ENCODE assay signal across 25 cellular contexts in genomic region chr19:37763488-37763887, GRCh38. TPM values are rescaled to one million over a fixed set of nuclear protein-coding genes. Genes with fewer than 3 reads are reported as not detected.
DNase-seq lines count a peak whose midpoint lies in the region; ATAC-seq, FAIRE-seq and TF ChIP-seq lines count a peak whose summit lies in the region.
"Had no signal": no experiment of that assay in that cellular context is flagged by ENCODE, and none has a peak within 500 bp of the region (broad histone marks: within the 10 kb centered on the region; RNA-seq: fewer than 3 reads in every experiment).

No MANE protein-coding gene starts in this region.

- no peak for TF ChIP-seq EP300 in K562 (IDR thresholded peaks at IDR 0.05; ENCODE audit: low read length)

- H4K20me1 ChIP-seq in K562 (replicated peaks; ENCODE audit: control insufficient read depth, insufficient read depth, low read length), result no peaks in the 10 kb centered on the region

- CTCF ChIA-PET in K562 (lab: Yijun Ruan, JAX; ENCODE audit: low intra/inter-chr PET ratio), result no interaction called here

- no peak for ATAC-seq in activated naive CD8-positive, alpha-beta T cell treated with anti-CD3 and anti-CD28 coated beads, Interleukin-2, amount 50 U/mL, for 24 hours
- ATAC-seq in K562, result no peak
- ATAC-seq: activated CD8-positive, alpha-beta memory T cell treated with anti-CD3 and anti-CD28 coated beads, Interleukin-2, amount 10 ng/mL, durations not matched to agents 7 days and 5 days; effector memory CD8-positive, alpha-beta T cell; stimulated activated memory B cell treated with anti-CD40 and anti-IgM and Interleukin-4, amounts not matched to agents 10 μg/mL and 1 μg/mL and 100 μg/mL, for 72 hours had no signal

- H3K4me2 ChIP-seq in K562 (ENCODE audit: insufficient read depth, low read length), result no peak overlapping the region
- H3K4me2 ChIP-seq: hepatocyte, PC-9 had no signal

- H3K36me3 Mint-ChIP-seq in activated naive CD8-positive, alpha-beta T cell treated with anti-CD3 and anti-CD28 coated beads for 36 hours, result peaks cover 83% of the 10 kb centered on the region
- H3K36me3 Mint-ChIP-seq in activated naive CD8-positive, alpha-beta T cell treated with anti-CD3 and anti-CD28 coated beads, Interleukin-2, amount 50 U/mL, for 24 hours (ENCODE audit: low read depth), result peaks cover 66% of the 10 kb centered on the region

- WGBS in K562 (ENCODE audit: insufficient coverage, low coverage, missing lambda C conversion rate), result 50% methylated on average over 1 of the region's 1 CpG
- 97% methylated on average over 1 of the region's 1 CpG for WGBS in prostate gland

- H2AFZ ChIP-seq in K562 (ENCODE audit: low read depth, low read length), result no peak overlapping the region
- H2AFZ ChIP-seq: hepatocyte, PC-9 had no signal

- H3K27me3 ChIP-seq in K562 (ENCODE audit: control insufficient read depth in 2 of 2, insufficient read depth in 2 of 2, low read length in 2 of 2) (no peaks in the 10 kb centered on the region), prostate gland (replicated peaks; ENCODE audit: insufficient read depth) (no peaks in the 10 kb centered on the region), dorsolateral prefrontal cortex (no peaks in the 10 kb centered on the region)
- H3K27me3 ChIP-seq: hepatocyte, right atrium auricular region had no signal

- POLR2A ChIA-PET in K562 (lab: Yijun Ruan, JAX), result no interaction called here

- intact Hi-C loops in K562 (cut with micrococcal nuclease) (no loop called here), prostate gland (cut with DNase I) (no loop called here), dorsolateral prefrontal cortex (cut with DNase I) (no loop called here)

- no peaks in the 10 kb centered on the region for H3K4me1 Mint-ChIP-seq in activated naive CD8-positive, alpha-beta T cell treated with anti-CD3 and anti-CD28 coated beads for 36 hours
- no peaks in the 10 kb centered on the region for H3K4me1 Mint-ChIP-seq in activated naive CD8-positive, alpha-beta T cell treated with anti-CD3 and anti-CD28 coated beads, Interleukin-2, amount 50 U/mL, for 24 hours
- H3K4me1 Mint-ChIP-seq: activated CD8-positive, alpha-beta memory T cell treated with anti-CD3 and anti-CD28 coated beads, Interleukin-2, amount 10 ng/mL, durations not matched to agents 7 days and 5 days; CD8-positive, alpha-beta memory T cell; stimulated activated memory B cell treated with anti-CD40 and anti-IgM and Interleukin-4, amounts not matched to agents 10 μg/mL and 1 μg/mL and 100 μg/mL, for 72 hours had no signal

- H3K27me3 Mint-ChIP-seq in activated naive CD8-positive, alpha-beta T cell treated with anti-CD3 and anti-CD28 coated beads for 36 hours, result no peaks in the 10 kb centered on the region
- H3K27me3 Mint-ChIP-seq in activated naive CD8-positive, alpha-beta T cell treated with anti-CD3 and anti-CD28 coated beads, Interleukin-2, amount 50 U/mL, for 24 hours, result no peaks in the 10 kb centered on the region
- H3K27me3 Mint-ChIP-seq: activated CD8-positive, alpha-beta memory T cell treated with anti-CD3 and anti-CD28 coated beads, Interleukin-2, amount 10 ng/mL, durations not matched to agents 7 days and 5 days; CD8-positive, alpha-beta memory T cell; effector memory CD8-positive, alpha-beta T cell; stimulated activated memory B cell treated with anti-CD40 and anti-IgM and Interleukin-4, amounts not matched to agents 10 μg/mL and 1 μg/mL and 100 μg/mL, for 72 hours had no signal

- H3K9me1 ChIP-seq in K562 (ENCODE audit: control insufficient read depth, insufficient read depth, low read length), result no peaks in the 10 kb centered on the region

- peaks cover 32% of the 10 kb centered on the region for H3K9me3 Mint-ChIP-seq in activated naive CD8-positive, alpha-beta T cell treated with anti-CD3 and anti-CD28 coated beads for 36 hours
- H3K9me3 Mint-ChIP-seq in activated naive CD8-positive, alpha-beta T cell treated with anti-CD3 and anti-CD28 coated beads, Interleukin-2, amount 50 U/mL, for 24 hours, result peaks cover 33% of the 10 kb centered on the region
- H3K9me3 Mint-ChIP-seq: effector memory CD8-positive, alpha-beta T cell had no signal

- no peak overlapping the region for H3K27ac ChIP-seq in K562 (ENCODE audit: extremely low read depth, low read depth, low read length)
- no peak overlapping the region for H3K27ac ChIP-seq in prostate gland
- H3K27ac ChIP-seq in dorsolateral prefrontal cortex, result no peak overlapping the region
- H3K27ac ChIP-seq: hepatocyte, PC-9, right atrium auricular region, SK-N-MC had no signal

- H3K36me3 ChIP-seq in K562 (ENCODE audit: control insufficient read depth, insufficient read depth, low read length) (0 out of 3 replicates have a peak, but pooled peaks cover 2% of the 10 kb centered on the region), prostate gland (peaks cover 0 to 4% of the 10 kb centered on the region in 2 donors)

- TF ChIP-seq RAD21 in K562 (CRISPR knock-in tag; conservative IDR thresholded peaks at IDR 0.05 in 1 of 2, IDR thresholded peaks at IDR 0.05 in 1 of 2), result no peak

- BruUV-seq in K562 (replicated peaks; lab: Mats Ljungman, UMichigan), result no TSS peak

- TF ChIP-seq POLR2A in K562 (conservative IDR thresholded peaks at IDR 0.05), result no peak
- no peak for TF ChIP-seq POLR2A in prostate gland (IDR thresholded peaks at IDR 0.05)

- DNase-seq in activated naive CD8-positive, alpha-beta T cell treated with anti-CD3 and anti-CD28 coated beads for 36 hours, result no peak
- no peak for DNase-seq in activated naive CD8-positive, alpha-beta T cell treated with anti-CD3 and anti-CD28 coated beads, Interleukin-2, amount 50 U/mL, for 24 hours
- peak; percentile 41 for DNase-seq in HPDE6-E6E7 (ENCODE audit: extremely low spot score)
- no peak for DNase-seq in K562 (ENCODE audit: extremely low read depth in 1 of 4, low spot score in 3 of 4)
- peak; percentile 37 for DNase-seq in kidney tubule cell (ENCODE audit: low spot score)
- no peak for DNase-seq in NCI-H510A (lab: John Stamatoyannopoulos, UW)
- DNase-seq in prostate gland (ENCODE audit: low spot score), result no peak
- no peak for DNase-seq in dorsolateral prefrontal cortex
- DNase-seq: activated CD4-positive, CD25-positive, alpha-beta regulatory T cell; activated CD8-positive, alpha-beta memory T cell treated with anti-CD3 and anti-CD28 coated beads, Interleukin-2, amount 10 ng/mL, durations not matched to agents 7 days and 5 days; anterior cingulate cortex; CD8-positive, alpha-beta memory T cell; DND-41; effector memory CD8-positive, alpha-beta T cell; NCI-H1436 treated with DMSO at 0.1 percent for 48 hours; NCI-H2171 treated with DMSO at 0.1 percent for 48 hours; NCI-H748 treated with DMSO at 0.1 percent for 48 hours had no signal

- H3K27ac Mint-ChIP-seq in activated naive CD8-positive, alpha-beta T cell treated with anti-CD3 and anti-CD28 coated beads for 36 hours, result peak overlapping the region; percentile 26
- no peak overlapping the region for H3K27ac Mint-ChIP-seq in activated naive CD8-positive, alpha-beta T cell treated with anti-CD3 and anti-CD28 coated beads, Interleukin-2, amount 50 U/mL, for 24 hours
- H3K27ac Mint-ChIP-seq: activated CD8-positive, alpha-beta memory T cell treated with anti-CD3 and anti-CD28 coated beads, Interleukin-2, amount 10 ng/mL, durations not matched to agents 7 days and 5 days; effector memory CD8-positive, alpha-beta T cell; stimulated activated memory B cell treated with anti-CD40 and anti-IgM and Interleukin-4, amounts not matched to agents 10 μg/mL and 1 μg/mL and 100 μg/mL, for 72 hours had no signal

- no peaks in the 10 kb centered on the region for H3K79me2 ChIP-seq in K562 (ENCODE audit: control insufficient read depth, insufficient read depth, low read length)
- H3K79me2 ChIP-seq: hepatocyte had no signal

- H3K4me3 ChIP-seq in K562 (no peak overlapping the region), prostate gland (no peak overlapping the region), dorsolateral prefrontal cortex (no peak overlapping the region)
- H3K4me3 ChIP-seq: hepatocyte, lung, PC-9, right atrium auricular region, SK-N-MC had no signal

- in situ Hi-C loops in K562 (cut with MboI), result no loop called here

- H3K9me3 ChIP-seq in K562 (replicated peaks; ENCODE audit: control insufficient read depth, insufficient read depth, low read depth, low read length), result no peaks in the 10 kb centered on the region
- H3K9me3 ChIP-seq in prostate gland, result no peaks in the 10 kb centered on the region
- H3K9me3 ChIP-seq: right atrium auricular region had no signal

- H3K4me1 ChIP-seq in K562 (replicated peaks in 1 of 2; ENCODE audit: control insufficient read depth in 2 of 2, insufficient read depth in 2 of 2, low read length in 2 of 2), result no peaks in the 10 kb centered on the region
- H3K4me1 ChIP-seq in prostate gland (replicated peaks), result no peaks in the 10 kb centered on the region
- H3K4me1 ChIP-seq: right atrium auricular region had no signal

- no peak overlapping the region for H3K9ac ChIP-seq in K562 (ENCODE audit: insufficient read depth in 1 of 2, low read depth in 2 of 2, low read length in 2 of 2)

- no peak for FAIRE-seq in K562 (lab: Jason Lieb, UNC)
- FAIRE-seq: HTR-8/SVneo, islet of Langerhans had no signal

- TF ChIP-seq CTCF in K562 (IDR thresholded peaks at IDR 0.05 in 2 of 3, conservative IDR thresholded peaks at IDR 0.05 in 1 of 3; ENCODE audit: insufficient read depth in 2 of 3, low read depth in 1 of 3, low read length in 3 of 3), result no peak
- TF ChIP-seq CTCF in prostate gland (IDR thresholded peaks at IDR 0.05), result no peak
- no peak for TF ChIP-seq CTCF in dorsolateral prefrontal cortex (IDR thresholded peaks at IDR 0.05 in 54 of 56, conservative IDR thresholded peaks at IDR 0.05 in 2 of 56; ENCODE audit: low read depth in 1 of 56, partially characterized antibody in 56 of 56)

- no peak overlapping the region for H3K4me3 Mint-ChIP-seq in activated naive CD8-positive, alpha-beta T cell treated with anti-CD3 and anti-CD28 coated beads for 36 hours
- H3K4me3 Mint-ChIP-seq in activated naive CD8-positive, alpha-beta T cell treated with anti-CD3 and anti-CD28 coated beads, Interleukin-2, amount 50 U/mL, for 24 hours, result no peak overlapping the region
- H3K4me3 Mint-ChIP-seq: activated CD8-positive, alpha-beta memory T cell treated with anti-CD3 and anti-CD28 coated beads, Interleukin-2, amount 10 ng/mL, durations not matched to agents 7 days and 5 days; CD8-positive, alpha-beta memory T cell; effector memory CD8-positive, alpha-beta T cell; stimulated activated memory B cell treated with anti-CD40 and anti-IgM and Interleukin-4, amounts not matched to agents 10 μg/mL and 1 μg/mL and 100 μg/mL, for 72 hours had no signal

RNA-seq across cellular contexts. Expression of gene ZNF573, which starts 15.9 kb away (rescaled TPM):
- 1 to 10 TPM; 7.3 to 7.8 TPM for total RNA-seq in activated naive CD8-positive, alpha-beta T cell treated with anti-CD3 and anti-CD28 coated beads for 36 hours
- 5.2 and 15.1 TPM in 2 replicates for total RNA-seq in K562 (2011; cell fraction: chromatin; rRNA removed; ENCODE audit: low replicate concordance)
- total RNA-seq in K562 (2011; cell fraction: nucleolus; rRNA removed), result 4.3 and 8.3 TPM in 2 replicates
- total RNA-seq in K562 (2011; cell fraction: nucleoplasm; rRNA removed), result 7.8 and 8.5 TPM in 2 replicates
- total RNA-seq in K562 (2014; rRNA removed), result 1.5 and 2.0 TPM in 2 replicates
- 7.3 and 7.8 TPM in 2 replicates for total RNA-seq in K562 (2014; rRNA removed; fragmentation: Illumina TruSeq; extraction: Trizol)
- 6.7 and 7.9 TPM in 2 replicates for total RNA-seq in K562 (2015; rRNA removed; fragmentation: Illumina TruSeq; extraction: Trizol)
- total RNA-seq in K562 (2021), result 4.7 and 5.0 TPM in 2 replicates
- 1.5 and 4.3 TPM in 2 replicates for polyA plus RNA-seq in K562 (2011; rRNA removed)
- 0.41 and 0.78 TPM in 2 replicates for polyA plus RNA-seq in K562 (2011; cell fraction: cytosol; rRNA removed)
- polyA plus RNA-seq in K562 (2011; cell fraction: nucleus; rRNA removed), result 0.52 and 2.8 TPM in 2 replicates
- polyA plus RNA-seq in K562 (2012), result 0.96 and 1.4 TPM in 2 replicates
- 1.7 and 2.3 TPM in 2 replicates for polyA plus RNA-seq in K562 (2014; fragmentation: Illumina TruSeq; extraction: Trizol)
- polyA plus RNA-seq in K562 (2014; fragmentation: Nextera tagmentation; extraction: Ambion mirVana), result 1 to 10 TPM; 2.4 to 4.6 TPM
- polyA plus RNA-seq in K562 (2014; rRNA removed), result 2.0 and 2.3 TPM in 2 replicates
- 2.7 and 6.8 TPM in 2 replicates for polyA minus RNA-seq in K562 (2011; rRNA and poly(A)+ RNA removed)
- polyA minus RNA-seq in K562 (2011; cell fraction: cytosol; rRNA and poly(A)+ RNA removed), result 3.8 TPM in 1 of 2 replicates, not detected in the other
- polyA minus RNA-seq in K562 (2011; cell fraction: nucleus; rRNA and poly(A)+ RNA removed), result 1.3 and 1.6 TPM in 2 replicates
- total RNA-seq in prostate gland, result 1 to 10 TPM; 5.9 to 8.4 TPM
- 10 to 100 TPM; 15.2 to 40.0 (median 24.8) TPM for total RNA-seq in dorsolateral prefrontal cortex

RNA-seq across cellular contexts. Expression of gene ZNF607, which starts 43.9 kb away (rescaled TPM):
- total RNA-seq in activated naive CD8-positive, alpha-beta T cell treated with anti-CD3 and anti-CD28 coated beads for 36 hours, result 1 to 10 TPM; 4.7 to 6.5 TPM
- 3.2 and 7.5 TPM in 2 replicates for total RNA-seq in K562 (2011; cell fraction: chromatin; rRNA removed; ENCODE audit: low replicate concordance)
- total RNA-seq in K562 (2011; cell fraction: nucleolus; rRNA removed), result 3.2 and 3.3 TPM in 2 replicates
- total RNA-seq in K562 (2011; cell fraction: nucleoplasm; rRNA removed), result 4.8 and 6.3 TPM in 2 replicates
- 2.4 and 2.7 TPM in 2 replicates for total RNA-seq in K562 (2014; rRNA removed)
- 3.6 and 3.9 TPM in 2 replicates for total RNA-seq in K562 (2014; rRNA removed; fragmentation: Illumina TruSeq; extraction: Trizol)
- 3.7 and 3.8 TPM in 2 replicates for total RNA-seq in K562 (2015; rRNA removed; fragmentation: Illumina TruSeq; extraction: Trizol)
- total RNA-seq in K562 (2021), result 5.1 and 5.7 TPM in 2 replicates
- 0.91 and 4.3 TPM in 2 replicates for polyA plus RNA-seq in K562 (2011; rRNA removed)
- 0.46 and 1.9 TPM in 2 replicates for polyA plus RNA-seq in K562 (2011; cell fraction: cytosol; rRNA removed)
- polyA plus RNA-seq in K562 (2011; cell fraction: nucleus; rRNA removed), result 1.5 and 5.6 TPM in 2 replicates
- polyA plus RNA-seq in K562 (2012), result 2.5 and 3.4 TPM in 2 replicates
- polyA plus RNA-seq in K562 (2014; fragmentation: Illumina TruSeq; extraction: Trizol), result 3.0 and 3.2 TPM in 2 replicates
- polyA plus RNA-seq in K562 (2014; fragmentation: Nextera tagmentation; extraction: Ambion mirVana), result under 1 TPM; 0.65 to 0.96 TPM
- polyA plus RNA-seq in K562 (2014; rRNA removed), result 3.1 and 4.3 TPM in 2 replicates
- 2.1 and 6.3 TPM in 2 replicates for polyA minus RNA-seq in K562 (2011; rRNA and poly(A)+ RNA removed)
- 0.91 and 2.9 TPM in 2 replicates for polyA minus RNA-seq in K562 (2011; cell fraction: cytosol; rRNA and poly(A)+ RNA removed)
- polyA minus RNA-seq in K562 (2011; cell fraction: nucleus; rRNA and poly(A)+ RNA removed), result 0.78 and 1.9 TPM in 2 replicates
- 1 to 10 TPM; 5.6 to 6.5 TPM for total RNA-seq in prostate gland
- total RNA-seq in dorsolateral prefrontal cortex, result 10 to 100 TPM in 119 of 120 experiments, 1 to 10 TPM in 1; 9.2 to 27.3 (median 16.7) TPM

Comparison
In these comparisons a context has a peak if more than half of its experiments do, and no peak if none do; other contexts are left out.
1. DNase-seq: peak in HPDE6-E6E7 (single experiment) and kidney tubule cell (single experiment); none in activated naive CD8-positive, alpha-beta T cell treated with anti-CD3 and anti-CD28 coated beads for 36 hours (single experiment), activated naive CD8-positive, alpha-beta T cell treated with anti-CD3 and anti-CD28 coated beads, Interleukin-2, amount 50 U/mL, for 24 hours (single experiment), K562 (0 of 4), NCI-H510A (single experiment), prostate gland (single experiment) and dorsolateral prefrontal cortex (0 of 10).